Comparison of ENCODE assay signal across 1 cellular context in the genomic region with DNA sequence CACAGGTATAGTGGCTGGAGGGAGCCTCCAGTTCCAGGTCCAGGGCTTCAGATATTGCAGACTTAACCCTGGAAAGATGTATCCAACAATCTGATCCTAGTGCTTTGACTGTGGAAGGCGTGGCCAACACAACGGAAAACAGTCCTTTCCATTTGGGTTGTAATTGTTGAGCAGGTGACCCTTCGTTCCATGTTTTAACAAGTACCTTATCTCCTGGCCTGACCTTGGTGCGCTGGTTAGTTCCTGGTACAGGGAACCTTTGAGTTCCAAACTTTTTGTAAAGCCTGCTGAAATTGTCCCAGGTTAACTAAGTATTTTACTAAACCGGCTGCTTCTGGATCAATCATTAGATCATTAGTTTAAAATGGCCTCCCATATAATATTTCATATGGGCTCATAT.
TF ChIP-seq lines count a peak whose summit lies in the region.

No MANE protein-coding gene starts in this region.

TF ChIP-seq in GM23338, 12 proteins besides CTCF, POLR2A, EP300 and RAD21 (continued from another document):
- TF ChIP-seq, protein P1, sequence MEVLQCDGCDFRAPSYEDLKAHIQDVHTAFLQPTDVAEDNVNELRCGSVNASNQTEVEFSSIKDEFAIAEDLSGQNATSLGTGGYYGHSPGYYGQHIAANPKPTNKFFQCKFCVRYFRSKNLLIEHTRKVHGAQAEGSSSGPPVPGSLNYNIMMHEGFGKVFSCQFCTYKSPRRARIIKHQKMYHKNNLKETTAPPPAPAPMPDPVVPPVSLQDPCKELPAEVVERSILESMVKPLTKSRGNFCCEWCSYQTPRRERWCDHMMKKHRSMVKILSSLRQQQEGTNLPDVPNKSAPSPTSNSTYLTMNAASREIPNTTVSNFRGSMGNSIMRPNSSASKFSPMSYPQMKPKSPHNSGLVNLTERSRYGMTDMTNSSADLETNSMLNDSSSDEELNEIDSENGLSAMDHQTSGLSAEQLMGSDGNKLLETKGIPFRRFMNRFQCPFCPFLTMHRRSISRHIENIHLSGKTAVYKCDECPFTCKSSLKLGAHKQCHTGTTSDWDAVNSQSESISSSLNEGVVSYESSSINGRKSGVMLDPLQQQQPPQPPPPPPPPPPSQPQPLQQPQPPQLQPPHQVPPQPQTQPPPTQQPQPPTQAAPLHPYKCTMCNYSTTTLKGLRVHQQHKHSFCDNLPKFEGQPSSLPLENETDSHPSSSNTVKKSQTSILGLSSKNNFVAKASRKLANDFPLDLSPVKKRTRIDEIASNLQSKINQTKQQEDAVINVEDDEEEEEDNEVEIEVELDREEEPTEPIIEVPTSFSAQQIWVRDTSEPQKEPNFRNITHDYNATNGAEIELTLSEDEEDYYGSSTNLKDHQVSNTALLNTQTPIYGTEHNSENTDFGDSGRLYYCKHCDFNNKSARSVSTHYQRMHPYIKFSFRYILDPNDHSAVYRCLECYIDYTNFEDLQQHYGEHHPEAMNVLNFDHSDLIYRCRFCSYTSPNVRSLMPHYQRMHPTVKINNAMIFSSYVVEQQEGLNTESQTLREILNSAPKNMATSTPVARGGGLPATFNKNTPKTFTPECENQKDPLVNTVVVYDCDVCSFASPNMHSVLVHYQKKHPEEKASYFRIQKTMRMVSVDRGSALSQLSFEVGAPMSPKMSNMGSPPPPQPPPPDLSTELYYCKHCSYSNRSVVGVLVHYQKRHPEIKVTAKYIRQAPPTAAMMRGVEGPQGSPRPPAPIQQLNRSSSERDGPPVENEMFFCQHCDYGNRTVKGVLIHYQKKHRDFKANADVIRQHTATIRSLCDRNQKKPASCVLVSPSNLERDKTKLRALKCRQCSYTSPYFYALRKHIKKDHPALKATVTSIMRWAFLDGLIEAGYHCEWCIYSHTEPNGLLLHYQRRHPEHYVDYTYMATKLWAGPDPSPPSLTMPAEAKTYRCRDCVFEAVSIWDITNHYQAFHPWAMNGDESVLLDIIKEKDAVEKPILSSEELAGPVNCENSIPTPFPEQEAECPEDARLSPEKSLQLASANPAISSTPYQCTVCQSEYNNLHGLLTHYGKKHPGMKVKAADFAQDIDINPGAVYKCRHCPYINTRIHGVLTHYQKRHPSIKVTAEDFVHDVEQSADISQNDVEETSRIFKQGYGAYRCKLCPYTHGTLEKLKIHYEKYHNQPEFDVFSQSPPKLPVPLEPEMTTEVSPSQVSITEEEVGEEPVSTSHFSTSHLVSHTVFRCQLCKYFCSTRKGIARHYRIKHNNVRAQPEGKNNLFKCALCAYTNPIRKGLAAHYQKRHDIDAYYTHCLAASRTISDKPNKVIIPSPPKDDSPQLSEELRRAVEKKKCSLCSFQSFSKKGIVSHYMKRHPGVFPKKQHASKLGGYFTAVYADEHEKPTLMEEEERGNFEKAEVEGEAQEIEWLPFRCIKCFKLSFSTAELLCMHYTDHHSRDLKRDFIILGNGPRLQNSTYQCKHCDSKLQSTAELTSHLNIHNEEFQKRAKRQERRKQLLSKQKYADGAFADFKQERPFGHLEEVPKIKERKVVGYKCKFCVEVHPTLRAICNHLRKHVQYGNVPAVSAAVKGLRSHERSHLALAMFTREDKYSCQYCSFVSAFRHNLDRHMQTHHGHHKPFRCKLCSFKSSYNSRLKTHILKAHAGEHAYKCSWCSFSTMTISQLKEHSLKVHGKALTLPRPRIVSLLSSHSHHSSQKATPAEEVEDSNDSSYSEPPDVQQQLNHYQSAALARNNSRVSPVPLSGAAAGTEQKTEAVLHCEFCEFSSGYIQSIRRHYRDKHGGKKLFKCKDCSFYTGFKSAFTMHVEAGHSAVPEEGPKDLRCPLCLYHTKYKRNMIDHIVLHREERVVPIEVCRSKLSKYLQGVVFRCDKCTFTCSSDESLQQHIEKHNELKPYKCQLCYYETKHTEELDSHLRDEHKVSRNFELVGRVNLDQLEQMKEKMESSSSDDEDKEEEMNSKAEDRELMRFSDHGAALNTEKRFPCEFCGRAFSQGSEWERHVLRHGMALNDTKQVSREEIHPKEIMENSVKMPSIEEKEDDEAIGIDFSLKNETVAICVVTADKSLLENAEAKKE (CRISPR knock-in tag; IDR thresholded peaks at IDR 0.05), result no peak
- TF ChIP-seq STAT1 (IDR thresholded peaks at IDR 0.05; ENCODE audit: unreplicated experiment), result no peak
- no peak for TF ChIP-seq POLR2AphosphoS5 (IDR thresholded peaks at IDR 0.05; ENCODE audit: low read depth)
TF ChIP-seq in GM23338: peak in this region for 0.
